ENCODE assay signal across 9 cellular contexts in genomic region chr1:209207126-209207700, GRCh38.
DNase-seq lines count a peak whose midpoint lies in the region; ATAC-seq, FAIRE-seq and TF ChIP-seq lines count a peak whose summit lies in the region.
"Had no signal": no experiment of that assay in that cellular context is flagged by ENCODE, and none has a peak within 500 bp of the region (broad histone marks: within the 10 kb centered on the region; RNA-seq: fewer than 3 reads in every experiment).

No MANE protein-coding gene starts in this region.

- no TSS peak for BruUV-seq in endothelial cell of umbilical vein (replicated peaks; lab: Mats Ljungman, UMichigan)

- intact Hi-C loops in endothelial cell of umbilical vein (cut with micrococcal nuclease) (loop anchor here (1.0 to 10.0 kb wide), 3 partner anchors 42 to 962 kb away; partner anchors contain the start of gene PLXNA2), left lung (cut with DNase I) (no loop called here)

- POLR2A ChIA-PET in endothelial cell of umbilical vein (lab: Charles Lee): no interaction called here
- POLR2A ChIA-PET in HEK293T (lab: Yijun Ruan, JAX): no interaction called here

- no peaks in the 10 kb centered on the region for H3K9me1 ChIP-seq in endothelial cell of umbilical vein (replicated peaks; ENCODE audit: control insufficient read depth, extremely low read depth, insufficient read depth, low read length)

- FAIRE-seq in endothelial cell of umbilical vein (lab: Jason Lieb, UNC): no peak

- dilution Hi-C loops in endothelial cell of umbilical vein (cut with MboI; ENCODE audit: extremely low pct_ligation_motif_present, low sequenced_read_pairs): no loop called here

- peak overlapping the region; percentile 45 for H2AFZ ChIP-seq in endothelial cell of umbilical vein (ENCODE audit: low read depth, low read length)
- H2AFZ ChIP-seq in osteoblast (ENCODE audit: low read length): peak overlapping the region; percentile 94

- TF ChIP-seq POLR2A in endothelial cell of umbilical vein (IDR thresholded peaks at IDR 0.05; ENCODE audit: low read depth, low read length): no peak

- H3K27ac ChIP-seq in endothelial cell of umbilical vein (ENCODE audit: insufficient read depth, low read depth, low read length) (no peak overlapping the region), osteoblast (ENCODE audit: low read depth, low read length) (no peak overlapping the region), left lung (no peak overlapping the region)

- H3K4me1 ChIP-seq in endothelial cell of umbilical vein (ENCODE audit: control insufficient read depth, extremely low read depth, insufficient read depth, low read length): no peaks in the 10 kb centered on the region
- peaks cover 14% of the 10 kb centered on the region for H3K4me1 ChIP-seq in osteoblast (ENCODE audit: insufficient read depth, low read length)
- H3K4me1 ChIP-seq in left lung: peaks cover 0 to 7% of the 10 kb centered on the region in 2 donors

- H3K9me3 ChIP-seq in endothelial cell of umbilical vein (replicated peaks; ENCODE audit: control insufficient read depth, insufficient read depth, low read length): no peaks in the 10 kb centered on the region
- H3K9me3 ChIP-seq in osteoblast (ENCODE audit: low read depth, low read length): no peaks in the 10 kb centered on the region
- H3K9me3 ChIP-seq in left lung: no peaks in the 10 kb centered on the region

- H4K20me1 ChIP-seq in endothelial cell of umbilical vein (replicated peaks; ENCODE audit: control insufficient read depth, extremely low read depth, insufficient read depth, low read length) (no peaks in the 10 kb centered on the region), osteoblast (ENCODE audit: insufficient read depth, low read length) (no peaks in the 10 kb centered on the region)

- ATAC-seq in HG03175 (IDR thresholded peaks at IDR 0.05; ENCODE audit: unreplicated experiment): peak; percentile 14
- no peak for ATAC-seq in left lung

- DNase-seq in GM03348 (ENCODE audit: low spot score) (peak; percentile 27), endothelial cell of umbilical vein (ENCODE audit: low read depth, low spot score) (no peak), osteoblast (ENCODE audit: insufficient read length, low spot score, missing footprints) (peak; percentile 85), HPDE6-E6E7 (ENCODE audit: extremely low spot score) (no peak), HEK293T (ENCODE audit: extremely low spot score) (no peak), left lung (no peak), HuH-7.5 (ENCODE audit: low spot score) (no peak)
- DNase-seq: stimulated activated naive B cell treated with anti-CD40 and anti-IgM and Interleukin-4, amounts not matched to agents 10 μg/mL and 1 μg/mL and 100 μg/mL, for 72 hours had no signal

- no peak overlapping the region for H3K9ac ChIP-seq in endothelial cell of umbilical vein (replicated peaks; ENCODE audit: extremely low read depth, insufficient read depth, low read length)

- CTCF ChIA-PET in endothelial cell of umbilical vein (lab: Charles Lee): interaction anchor here (0.8 to 7.4 kb wide), 27 partner anchors 9 to 1213 kb away, joined by 3 to 69 read pairs (median 4); partner anchors contain the start of gene PLXNA2
- CTCF ChIA-PET in HEK293T (lab: Yijun Ruan, JAX): interaction anchor here (0.8 to 1.4 kb wide), 9 partner anchors 16 to 1185 kb away, joined by 3 to 14 read pairs (median 4); no protein-coding TSS in a partner anchor

- no peak for TF ChIP-seq CTCF in endothelial cell of umbilical vein (IDR thresholded peaks at IDR 0.05; ENCODE audit: extremely low read depth in 1 of 2, insufficient read depth in 1 of 2, low read depth in 1 of 2, low read length in 2 of 2)
- TF ChIP-seq CTCF in osteoblast (IDR thresholded peaks at IDR 0.05; ENCODE audit: extremely low read depth, low read depth, low read length): no peak
- TF ChIP-seq CTCF in left lung (IDR thresholded peaks at IDR 0.05): no peak

- H3K4me3 ChIP-seq in endothelial cell of umbilical vein (replicated peaks in 1 of 3; ENCODE audit: insufficient read depth in 1 of 3, low read depth in 1 of 3, low read length in 3 of 3) (no peak overlapping the region), osteoblast (ENCODE audit: insufficient read depth, low read length) (peak overlapping the region; percentile 66), left lung (no peak overlapping the region)

- H3K79me2 ChIP-seq in endothelial cell of umbilical vein (ENCODE audit: control insufficient read depth, insufficient read depth, low read length): no peaks in the 10 kb centered on the region
- H3K79me2 ChIP-seq in osteoblast (ENCODE audit: insufficient read depth, low read length): no peaks in the 10 kb centered on the region

- H3K27me3 ChIP-seq in endothelial cell of umbilical vein (ENCODE audit: control insufficient read depth in 2 of 2, insufficient read depth in 2 of 2, low read length in 2 of 2): peaks cover 16 to 23% of the 10 kb centered on the region in 2 experiments
- H3K27me3 ChIP-seq in osteoblast (ENCODE audit: insufficient read depth, low read length): no peaks in the 10 kb centered on the region
- H3K27me3 ChIP-seq in left lung: peaks cover 18 to 54% of the 10 kb centered on the region in 2 donors

- H3K36me3 ChIP-seq in endothelial cell of umbilical vein (ENCODE audit: control insufficient read depth in 2 of 2, extremely low read depth in 1 of 2, insufficient read depth in 2 of 2, low read length in 2 of 2) (no peaks in the 10 kb centered on the region), osteoblast (ENCODE audit: insufficient read depth, low read length) (no peaks in the 10 kb centered on the region), left lung (no peaks in the 10 kb centered on the region)

- H3K4me2 ChIP-seq in endothelial cell of umbilical vein (ENCODE audit: insufficient read depth, low read length): peak overlapping the region; percentile 2
- peak overlapping the region; percentile 89 for H3K4me2 ChIP-seq in osteoblast (ENCODE audit: insufficient read depth, low read length)

TF ChIP-seq in endothelial cell of umbilical vein, 7 proteins besides CTCF, POLR2A, EP300 and RAD21:
- TF ChIP-seq EZH2 (IDR thresholded peaks at IDR 0.05; ENCODE audit: borderline replicate concordance, low read depth, low read length, severe bottlenecking) (no peak), JUN (IDR thresholded peaks at IDR 0.05; ENCODE audit: borderline replicate concordance, insufficient read depth, insufficient read length, low read depth) (no peak), FOS (IDR thresholded peaks at IDR 0.05; ENCODE audit: borderline replicate concordance, insufficient read depth, low read length) (no peak), POLR2AphosphoS5 (IDR thresholded peaks at IDR 0.05; ENCODE audit: insufficient read depth, low read depth, low read length) (no peak), GATA2 (IDR thresholded peaks at IDR 0.05; ENCODE audit: insufficient read depth, insufficient read length, low read depth, low read length) (no peak), MAX (IDR thresholded peaks at IDR 0.05; ENCODE audit: insufficient read depth, insufficient read length) (no peak), MYC (IDR thresholded peaks at IDR 0.05; ENCODE audit: low read depth, low read length) (no peak)
TF ChIP-seq in endothelial cell of umbilical vein: peak in this region for 0.

TF ChIP-seq in HEK293T, 16 proteins besides CTCF, POLR2A, EP300 and RAD21:
- TF ChIP-seq PKNOX1 (IDR thresholded peaks at IDR 0.05) (no peak), FOXK2 (IDR thresholded peaks at IDR 0.05) (no peak), ZNF384 (IDR thresholded peaks at IDR 0.05) (no peak), LEF1 (IDR thresholded peaks at IDR 0.05; ENCODE audit: borderline replicate concordance) (no peak), NFRKB (IDR thresholded peaks at IDR 0.05) (no peak), SP1 (IDR thresholded peaks at IDR 0.05) (no peak), BHLHE40 (IDR thresholded peaks at IDR 0.05; ENCODE audit: borderline replicate concordance) (no peak), FOXA1 (IDR thresholded peaks at IDR 0.05) (no peak), FOXM1 (IDR thresholded peaks at IDR 0.05; ENCODE audit: borderline replicate concordance) (no peak), L3MBTL2 (conservative IDR thresholded peaks at IDR 0.05) (no peak)
TF ChIP-seq in HEK293T: peak in this region for 0.

Comparison
In these comparisons a context has a peak if more than half of its experiments do, and no peak if none do; other contexts are left out.
1. DNase-seq: peak in GM03348 (single experiment) and osteoblast (single experiment); none in endothelial cell of umbilical vein (single experiment), HPDE6-E6E7 (single experiment), HEK293T (single experiment), left lung (0 of 2) and HuH-7.5 (single experiment).